ENCODE assay signal across 19 cellular contexts in the genomic region with DNA sequence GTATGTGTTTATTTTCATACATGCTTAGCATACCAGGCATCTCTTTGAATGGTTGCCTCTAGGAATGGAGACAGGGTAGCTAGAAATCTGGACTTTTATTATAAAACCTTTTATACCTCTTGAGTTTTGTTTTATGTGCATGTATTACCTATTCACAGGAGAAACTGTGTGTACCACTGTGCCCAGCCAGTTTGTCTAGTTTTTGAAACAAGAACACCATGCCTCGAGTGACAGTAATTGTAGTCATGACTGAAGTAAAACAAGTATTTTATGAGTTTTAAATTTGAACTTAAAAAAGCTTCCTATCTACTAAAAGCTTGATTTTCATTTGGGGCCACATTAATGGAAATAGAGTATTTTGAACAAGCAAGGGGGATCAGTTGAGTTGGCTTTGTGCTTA.
"Had no signal": no experiment of that assay in that cellular context is flagged by ENCODE, and none has a peak within 500 bp of the region (broad histone marks: within the 10 kb centered on the region; RNA-seq: fewer than 3 reads in every experiment).

No MANE protein-coding gene starts in this region.

- ATAC-seq: foreskin keratinocyte; natural killer cell; sciatic nerve; stimulated activated naive B cell treated with anti-CD40 and anti-IgM and Interleukin-4, amounts not matched to agents 10 μg/mL and 1 μg/mL and 100 μg/mL, for 72 hours; stimulated activated naive CD8-positive, alpha-beta T cell treated with anti-CD3 and anti-CD28 coated beads, Interleukin-15, amount 100 ng/mL, for 72 hours had no signal

- DNase-seq: colonic mucosa; dermis blood vessel endothelial cell; erythroblast; foreskin keratinocyte; immature natural killer cell; left ventricle myocardium inferior; lower lobe of right lung; natural killer cell; occipital lobe; spleen; stimulated activated CD4-positive, alpha-beta T cell treated with anti-CD3 and anti-CD28 coated beads, Interleukin-15, amount 100 ng/mL, for 24 hours; stimulated activated CD4-positive, alpha-beta T cell treated with anti-CD3 and anti-CD28 coated beads, Interleukin-1b, Interleukin-23, amount 100 ng/mL, for 48 hours; stimulated activated CD4-positive, alpha-beta T cell treated with anti-CD3 and anti-CD28 coated beads, Interleukin-4, amount 100 ng/mL, for 24 hours; stimulated activated naive B cell treated with anti-CD40 and anti-IgM and Interleukin-4, amounts not matched to agents 10 μg/mL and 1 μg/mL and 100 μg/mL, for 72 hours; stimulated activated naive CD8-positive, alpha-beta T cell treated with anti-CD3 and anti-CD28 coated beads, Interleukin-15, amount 100 ng/mL, for 72 hours; testis; transverse colon had no signal

- H3K4me3 ChIP-seq: colonic mucosa, left ventricle myocardium inferior, lower lobe of right lung, spleen, testis, transverse colon had no signal

- H3K9me3 ChIP-seq: colonic mucosa, left ventricle myocardium inferior, lower lobe of right lung, spleen, testis, transverse colon had no signal

- H3K36me3 ChIP-seq: colonic mucosa had no signal

- H3K27ac ChIP-seq: colonic mucosa, foreskin keratinocyte, left ventricle myocardium inferior, lower lobe of right lung, parathyroid adenoma, spleen, testis, transverse colon had no signal

- H3K4me1 ChIP-seq: colonic mucosa, foreskin keratinocyte, left ventricle myocardium inferior, parathyroid adenoma, testis had no signal

- H3K27me3 ChIP-seq: colonic mucosa, foreskin keratinocyte, spleen, testis, transverse colon had no signal
